ENCODE assay signal across 18 cellular contexts in genomic region chr2:149606251-149606811, GRCh38. TPM values are rescaled to one million over a fixed set of nuclear protein-coding genes. Genes with fewer than 3 reads are reported as not detected.
DNase-seq lines count a peak whose midpoint lies in the region; ATAC-seq and TF ChIP-seq lines count a peak whose summit lies in the region.
"Had no signal": no experiment of that assay in that cellular context is flagged by ENCODE, and none has a peak within 500 bp of the region (broad histone marks: within the 10 kb centered on the region; RNA-seq: fewer than 3 reads in every experiment).

No MANE protein-coding gene starts in this region.

- no peak overlapping the region for H3K4me3 ChIP-seq in RWPE2 (ENCODE audit: severe bottlenecking)
- H3K4me3 ChIP-seq: SK-N-MC had no signal

- H3K9me3 ChIP-seq in RWPE2 (ENCODE audit: severe bottlenecking): no peaks in the 10 kb centered on the region

- ATAC-seq in RWPE2 (ENCODE audit: low read depth): peak; percentile 70
- no peak for ATAC-seq in activated CD8-positive, alpha-beta T cell treated with anti-CD3 and anti-CD28 coated beads for 36 hours
- ATAC-seq: HepG2 had no signal

- TF ChIP-seq CTCF in RWPE2 (IDR thresholded peaks at IDR 0.05; ENCODE audit: poor library complexity, severe bottlenecking): no peak
- TF ChIP-seq CTCF in activated CD8-positive, alpha-beta T cell treated with anti-CD3 and anti-CD28 coated beads for 36 hours (IDR thresholded peaks at IDR 0.05): no peak

- CTCF ChIA-PET in activated CD8-positive, alpha-beta T cell treated with anti-CD3 and anti-CD28 coated beads for 36 hours (lab: Charles Lee): interaction anchor here (1.0 kb wide), 1 partner anchor 8 kb away, joined by 3 read pairs; no protein-coding TSS in a partner anchor

- in situ Hi-C loops in G401 (cut with HindIII; ENCODE audit: low sequenced_read_pairs): loop anchor here (25.0 kb wide), 1 partner anchor 106 kb away; no protein-coding TSS in a partner anchor

- peaks cover 4% of the 10 kb centered on the region for H3K27me3 Mint-ChIP-seq in activated CD8-positive, alpha-beta T cell treated with anti-CD3 and anti-CD28 coated beads for 36 hours

- H3K4me1 Mint-ChIP-seq in activated CD8-positive, alpha-beta T cell treated with anti-CD3 and anti-CD28 coated beads for 36 hours (ENCODE audit: low read depth): peaks cover 7% of the 10 kb centered on the region

- intact Hi-C loops in activated CD8-positive, alpha-beta T cell treated with anti-CD3 and anti-CD28 coated beads for 36 hours (cut with micrococcal nuclease): no loop called here

- no peaks in the 10 kb centered on the region for H3K4me1 ChIP-seq in RWPE2 (ENCODE audit: insufficient read depth, poor library complexity, severe bottlenecking)

- H3K9me3 Mint-ChIP-seq in activated CD8-positive, alpha-beta T cell treated with anti-CD3 and anti-CD28 coated beads for 36 hours: peaks cover 1% of the 10 kb centered on the region

- POLR2A ChIA-PET in activated CD8-positive, alpha-beta T cell treated with anti-CD3 and anti-CD28 coated beads for 36 hours (lab: Charles Lee): no interaction called here

- H3K27ac ChIP-seq in RWPE2 (ENCODE audit: poor library complexity, severe bottlenecking) (no peak overlapping the region), epithelial cell of prostate (peak overlapping the region; percentile 59)
- H3K27ac ChIP-seq: SK-N-MC had no signal

- DNase-seq in NCI-H748 (lab: John Stamatoyannopoulos, UW; ENCODE audit: unreplicated experiment): peak; percentile 4
- DNase-seq in NCI-H748 treated with DMSO at 0.1 percent for 48 hours (lab: John Stamatoyannopoulos, UW): no peak
- DNase-seq in RWPE2 (ENCODE audit: low spot score): no peak
- peak; percentile 46 for DNase-seq in epithelial cell of prostate (ENCODE audit: low read depth, low spot score)
- DNase-seq in renal cortical epithelial cell (ENCODE audit: low read depth): peak; percentile 26
- no peak for DNase-seq in NAMALWA (ENCODE audit: low spot score)
- DNase-seq in activated CD8-positive, alpha-beta T cell treated with anti-CD3 and anti-CD28 coated beads for 36 hours: no peak
- no peak for DNase-seq in G401 (ENCODE audit: low spot score)
- DNase-seq: CD4-positive, CD25-positive, alpha-beta regulatory T cell; DMS79; GOT3; Kasumi-1; NCI-H1436; NCI-H2081 treated with DMSO at 0.1 percent for 48 hours; NCI-H345; NCI-H526 treated with DMSO at 0.1 percent for 48 hours had no signal

- H3K27ac Mint-ChIP-seq in activated CD8-positive, alpha-beta T cell treated with anti-CD3 and anti-CD28 coated beads for 36 hours: no peak overlapping the region
- H3K27ac Mint-ChIP-seq: CD4-positive, CD25-positive, alpha-beta regulatory T cell had no signal

- H3K27me3 ChIP-seq in RWPE2 (ENCODE audit: insufficient read depth, poor library complexity, severe bottlenecking): no peaks in the 10 kb centered on the region

- H3K36me3 ChIP-seq in RWPE2 (ENCODE audit: low read depth): no peaks in the 10 kb centered on the region

- H3K36me3 Mint-ChIP-seq in activated CD8-positive, alpha-beta T cell treated with anti-CD3 and anti-CD28 coated beads for 36 hours (ENCODE audit: low read depth): no peaks in the 10 kb centered on the region
- H3K36me3 Mint-ChIP-seq: CD4-positive, CD25-positive, alpha-beta regulatory T cell had no signal

- H3K4me3 Mint-ChIP-seq in activated CD8-positive, alpha-beta T cell treated with anti-CD3 and anti-CD28 coated beads for 36 hours: no peak overlapping the region
- H3K4me3 Mint-ChIP-seq: CD4-positive, CD25-positive, alpha-beta regulatory T cell had no signal

RNA-seq across cellular contexts. Expression of gene MMADHC, which starts 18.8 kb away (rescaled TPM):
- total RNA-seq in renal cortical epithelial cell: 155 and 280 TPM in 2 replicates
- 100 to 1,000 TPM; 130 to 132 TPM for total RNA-seq in activated CD8-positive, alpha-beta T cell treated with anti-CD3 and anti-CD28 coated beads for 36 hours
- total RNA-seq in G401 (2014; rRNA removed; shearing (Covaris generic)): 769 and 813 TPM in 2 replicates

Comparison
In these comparisons a context has a peak if more than half of its experiments do, and no peak if none do; other contexts are left out.
1. DNase-seq: peak in NCI-H748 (single experiment), epithelial cell of prostate (single experiment) and renal cortical epithelial cell (single experiment); none in NCI-H748 treated with DMSO at 0.1 percent for 48 hours (single experiment), RWPE2 (single experiment), NAMALWA (single experiment), activated CD8-positive, alpha-beta T cell treated with anti-CD3 and anti-CD28 coated beads for 36 hours (single experiment) and G401 (single experiment).